In genomic region chr2:148569221-148569620, GRCh38 we compare ENCODE assay signal across 24 cellular contexts.
"Had no signal": no experiment of that assay in that cellular context is flagged by ENCODE, and none has a peak within 500 bp of the region (broad histone marks: within the 10 kb centered on the region; RNA-seq: fewer than 3 reads in every experiment).

No MANE protein-coding gene starts in this region.

- H3K27me3 Mint-ChIP-seq: central memory CD8-positive, alpha-beta T cell; T-helper 17 cell had no signal

- DNase-seq: activated B cell treated with CpG ODN at 0.5 μM for 24 hours; activated CD4-positive, alpha-beta T cell treated with anti-CD3 and anti-CD28 coated beads, Interleukin-2, amount 50 U/mL, for 1 hour; activated CD4-positive, alpha-beta T cell treated with anti-CD3 and anti-CD28 coated beads, Interleukin-2, amount 50 U/mL, for 48 hours; activated CD8-positive, alpha-beta memory T cell treated with anti-CD3 and anti-CD28 coated beads for 24 hours; activated gamma-delta T cell; activated naive CD4-positive, alpha-beta T cell; activated naive CD4-positive, alpha-beta T cell treated with anti-CD3 and anti-CD28 coated beads, Interleukin-2, amount 10 ng/mL, durations not matched to agents 7 days and 5 days; adrenal gland; effector CD8-positive, alpha-beta T cell; foreskin fibroblast; head of caudate nucleus; T1000; WERI-Rb-1 had no signal

- H3K36me3 ChIP-seq: adrenal gland, ascending aorta, breast epithelium, WERI-Rb-1 had no signal

- H3K4me1 Mint-ChIP-seq: activated B cell treated with CpG ODN at 0.5 μM for 24 hours had no signal

- H3K4me3 ChIP-seq: adrenal gland, ascending aorta, breast epithelium had no signal

- H3K27ac ChIP-seq: adrenal gland, ascending aorta, breast epithelium, WERI-Rb-1 had no signal

- H3K9me3 Mint-ChIP-seq: activated B cell treated with CpG ODN at 0.5 μM for 24 hours; activated CD8-positive, alpha-beta T cell treated with anti-CD3 and anti-CD28 coated beads for 36 hours; activated naive CD4-positive, alpha-beta T cell treated with anti-CD3 and anti-CD28 coated beads, Interleukin-2, amount 10 ng/mL, durations not matched to agents 7 days and 5 days; activated naive CD4-positive, alpha-beta T cell treated with anti-CD3 and anti-CD28 coated beads, Interleukin-2, amount 50 U/mL, for 72 hours; central memory CD8-positive, alpha-beta T cell; T-helper 2 cell treated with Interferon-gamma antibody and Interleukin-4, amounts not matched to agents 5 μg/mL and 100 μg/mL, for 36 hours had no signal

- H3K4me3 Mint-ChIP-seq: activated B cell treated with CpG ODN at 0.5 μM for 24 hours; activated CD8-positive, alpha-beta T cell treated with anti-CD3 and anti-CD28 coated beads for 36 hours; activated naive CD4-positive, alpha-beta T cell treated with anti-CD3 and anti-CD28 coated beads, Interleukin-2, amount 10 ng/mL, durations not matched to agents 7 days and 5 days; brain; central memory CD8-positive, alpha-beta T cell; T-helper 2 cell treated with Interferon-gamma antibody and Interleukin-4, amounts not matched to agents 5 μg/mL and 100 μg/mL, for 36 hours had no signal

- FAIRE-seq: frontal cortex had no signal

- H3K36me3 Mint-ChIP-seq: activated naive CD4-positive, alpha-beta T cell treated with anti-CD3 and anti-CD28 coated beads, Interleukin-2, amount 10 ng/mL, durations not matched to agents 7 days and 5 days; activated naive CD4-positive, alpha-beta T cell treated with anti-CD3 and anti-CD28 coated beads, Interleukin-2, amount 50 U/mL, for 72 hours; brain had no signal

- ATAC-seq: activated CD4-positive, CD25-positive, alpha-beta regulatory T cell treated with anti-CD3 and anti-CD28 coated beads, Interleukin-2, amount 50 U/mL, for 24 hours; esophagus mucosa had no signal

- H3K27ac Mint-ChIP-seq: activated B cell treated with CpG ODN at 0.5 μM for 24 hours; activated CD8-positive, alpha-beta T cell treated with anti-CD3 and anti-CD28 coated beads for 36 hours; activated naive CD4-positive, alpha-beta T cell treated with anti-CD3 and anti-CD28 coated beads, Interleukin-2, amount 10 ng/mL, durations not matched to agents 7 days and 5 days; brain; T-helper 17 cell; T-helper 2 cell treated with Interferon-gamma antibody and Interleukin-4, amounts not matched to agents 5 μg/mL and 100 μg/mL, for 36 hours had no signal

- H3K9me3 ChIP-seq: adrenal gland, ascending aorta, breast epithelium had no signal

- H3K27me3 ChIP-seq: adrenal gland, ascending aorta, breast epithelium had no signal

- H3K4me1 ChIP-seq: adrenal gland, ascending aorta, breast epithelium had no signal
